Comparison of ENCODE assay signal across 8 cellular contexts in the genomic region with DNA sequence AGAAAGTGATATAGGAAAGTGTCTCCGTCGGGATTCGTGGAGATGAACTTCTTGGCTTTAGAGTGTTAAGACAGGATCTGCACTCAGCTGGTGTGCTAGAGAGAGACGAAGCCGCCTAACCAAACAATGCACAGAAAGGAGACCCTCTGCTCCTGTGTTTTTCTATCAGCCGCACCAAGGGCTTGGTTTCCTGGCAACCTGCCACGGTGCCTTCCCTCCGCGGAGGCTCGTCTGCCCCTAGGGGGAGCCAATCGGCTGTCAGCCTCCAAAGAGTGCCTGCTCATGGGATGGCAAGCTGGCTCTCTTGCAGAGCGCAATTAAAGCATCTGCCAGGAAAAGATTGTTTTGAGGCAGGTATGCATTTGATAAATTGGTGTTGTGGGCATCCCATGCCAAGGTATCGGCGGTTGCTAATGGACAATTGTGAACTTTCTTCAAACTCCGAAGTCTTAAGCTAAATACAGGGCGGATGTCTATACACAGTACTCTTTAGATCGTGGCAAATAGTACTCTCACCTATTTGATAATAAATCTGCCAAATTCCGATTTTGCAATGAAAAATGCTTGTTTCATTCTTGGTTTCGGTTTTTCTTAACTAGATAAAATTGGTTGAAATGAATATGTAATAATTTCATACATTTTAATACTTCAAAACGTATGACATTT.
A peak's percentile ranks its signal among the peaks of the same experiment; 100 is the strongest.
DNase-seq lines count a peak whose midpoint lies in the region; ATAC-seq and TF ChIP-seq lines count a peak whose summit lies in the region.

No MANE protein-coding gene starts in this region.

- no peak for TF ChIP-seq POLR2A in thyroid gland (IDR thresholded peaks at IDR 0.05)

- intact Hi-C loops in thyroid gland (cut with DNase I), result no loop called here

- TF ChIP-seq CTCF in DND-41 (IDR thresholded peaks at IDR 0.05; ENCODE audit: borderline replicate concordance, extremely low read depth, low read length, poor library complexity, severe bottlenecking), result peak; percentile 70
- peak; percentile 85 for TF ChIP-seq CTCF in endodermal cell (conservative IDR thresholded peaks at IDR 0.05)
- TF ChIP-seq CTCF in thyroid gland (IDR thresholded peaks at IDR 0.05), result peak in 4 of 6 experiments; percentile 50 to 71 (median 64)

- H2AFZ ChIP-seq in DND-41 (ENCODE audit: low read depth, low read length), result no peak overlapping the region

- 41 to 50% methylated on average over 13 to 19 of the region's 20 CpGs for WGBS in endodermal cell (ENCODE audit: insufficient coverage in 1 of 2, insufficient read length in 1 of 2), 2 experiments
- WGBS in thyroid gland, 2 donors, result 37 to 41% methylated on average over 18 to 20 of the region's 20 CpGs

- H3K4me3 Mint-ChIP-seq in endodermal cell, result no peak overlapping the region

- H3K36me3 ChIP-seq in DND-41 (ENCODE audit: insufficient read depth, low read length) (no peaks in the 10 kb centered on the region), endodermal cell (ENCODE audit: control insufficient read depth, insufficient read depth, low read length) (no peaks in the 10 kb centered on the region), thyroid gland (no peaks in the 10 kb centered on the region)

- H4K20me1 ChIP-seq in DND-41 (ENCODE audit: insufficient read depth, low read length), result no peaks in the 10 kb centered on the region

- no peaks in the 10 kb centered on the region for H3K36me3 Mint-ChIP-seq in endodermal cell (ENCODE audit: low read depth)

- H3K4me2 ChIP-seq in DND-41 (ENCODE audit: insufficient read depth, low read length), result no peak overlapping the region

- peaks cover 5% of the 10 kb centered on the region for H3K9me3 Mint-ChIP-seq in endodermal cell

- no peaks in the 10 kb centered on the region for H3K27me3 Mint-ChIP-seq in endodermal cell (ENCODE audit: insufficient read depth)

- H3K4me1 Mint-ChIP-seq in endodermal cell, result no peaks in the 10 kb centered on the region

- H3K27me3 ChIP-seq in DND-41 (ENCODE audit: insufficient read depth, low read length, poor library complexity) (no peaks in the 10 kb centered on the region), endodermal cell (ENCODE audit: control insufficient read depth, insufficient read depth, low read length, poor library complexity, severe bottlenecking) (no peaks in the 10 kb centered on the region), thyroid gland (no peaks in the 10 kb centered on the region)

- no peak overlapping the region for H3K27ac ChIP-seq in DND-41 (ENCODE audit: low read length)
- peak overlapping the region; percentile 50 for H3K27ac ChIP-seq in endodermal cell (ENCODE audit: low read depth, low read length)
- H3K27ac ChIP-seq in thyroid gland, result peak overlapping the region in 1 of 3 donors; percentile 13

- H3K4me3 ChIP-seq in DND-41 (ENCODE audit: low read depth in 1 of 2, low read length in 2 of 2) (no peak overlapping the region), endodermal cell (ENCODE audit: low read length) (no peak overlapping the region), thyroid gland (replicated peaks in 1 of 3) (no peak overlapping the region)

- DNase-seq in DND-41, result peak; percentile 66
- peak; percentile 7 for DNase-seq in HS-27A (ENCODE audit: low read depth)
- peak; percentile 60 to 75 for DNase-seq in SHP77 (lab: John Stamatoyannopoulos, UW)
- peak; percentile 95 for DNase-seq in endodermal cell
- DNase-seq in mesenteric fat pad (ENCODE audit: low spot score), result peak; percentile 90
- peak; percentile 84 to 89 for DNase-seq in thyroid gland
- DNase-seq in MV-4-11 (lab: John Stamatoyannopoulos, UW), result no peak

- no peak overlapping the region for H3K27ac Mint-ChIP-seq in endodermal cell

- no peaks in the 10 kb centered on the region for H3K79me2 ChIP-seq in DND-41 (ENCODE audit: insufficient read depth, low read length)

- H3K4me1 ChIP-seq in DND-41 (ENCODE audit: insufficient read depth, low read length), result no peaks in the 10 kb centered on the region
- no peaks in the 10 kb centered on the region for H3K4me1 ChIP-seq in endodermal cell (ENCODE audit: control insufficient read depth, insufficient read depth, low read length)
- no peaks in the 10 kb centered on the region for H3K4me1 ChIP-seq in thyroid gland

- H3K9me3 ChIP-seq in DND-41 (ENCODE audit: insufficient read depth, low read length, severe bottlenecking), result no peaks in the 10 kb centered on the region
- no peaks in the 10 kb centered on the region for H3K9me3 ChIP-seq in endodermal cell (ENCODE audit: control insufficient read depth, low read length)
- H3K9me3 ChIP-seq in thyroid gland, result no peaks in the 10 kb centered on the region

- ATAC-seq in DND-41 (ENCODE audit: insufficient read depth, low read depth) (peak; percentile 83), GM19438 (IDR thresholded peaks at IDR 0.05; ENCODE audit: low read depth, unreplicated experiment) (peak; percentile 88)

- H3K9ac ChIP-seq in DND-41 (ENCODE audit: low read depth, low read length) (no peak overlapping the region), endodermal cell (ENCODE audit: extremely low read depth, low read length, poor library complexity, severe bottlenecking) (no peak overlapping the region)
